In genomic region chr5:157328277-157328912, GRCh38 we compare ENCODE assay signal across 9 cellular contexts.
A peak's percentile ranks its signal among the peaks of the same experiment; 100 is the strongest.
DNase-seq lines count a peak whose midpoint lies in the region; ATAC-seq, FAIRE-seq and TF ChIP-seq lines count a peak whose summit lies in the region.
"Had no signal": no experiment of that assay in that cellular context is flagged by ENCODE, and none has a peak within 500 bp of the region (broad histone marks: within the 10 kb centered on the region; RNA-seq: fewer than 3 reads in every experiment).

No MANE protein-coding gene starts in this region.

- no peaks in the 10 kb centered on the region for H3K4me1 ChIP-seq in endothelial cell of umbilical vein (ENCODE audit: control insufficient read depth, extremely low read depth, insufficient read depth, low read length)
- H3K4me1 ChIP-seq in mucosa of stomach (ENCODE audit: control insufficient read depth, insufficient read depth, low read length) = no peaks in the 10 kb centered on the region

- H3K4me1 Mint-ChIP-seq in activated CD4-positive, alpha-beta memory T cell treated with anti-CD3 and anti-CD28 coated beads, Interleukin-2, amount 10 ng/mL, durations not matched to agents 7 days and 5 days = peaks cover 22% of the 10 kb centered on the region
- H3K4me1 Mint-ChIP-seq in stimulated activated naive CD8-positive, alpha-beta T cell treated with anti-CD3 and anti-CD28 coated beads, Interleukin-15, Interleukin-2, amounts not matched to agents 100 ng/mL and 50 ng/mL, for 24 hours (ENCODE audit: low read depth) = peaks cover 55% of the 10 kb centered on the region

- dilution Hi-C loops in endothelial cell of umbilical vein (cut with MboI; ENCODE audit: extremely low pct_ligation_motif_present, low sequenced_read_pairs) = loop anchor here (25.0 kb wide), 1 partner anchor 159 kb away; no protein-coding TSS in a partner anchor

- no peaks in the 10 kb centered on the region for H3K36me3 ChIP-seq in endothelial cell of umbilical vein (ENCODE audit: control insufficient read depth in 2 of 2, extremely low read depth in 1 of 2, insufficient read depth in 2 of 2, low read length in 2 of 2)
- H3K36me3 ChIP-seq in mucosa of stomach (ENCODE audit: control insufficient read depth, insufficient read depth, low read length) = no peaks in the 10 kb centered on the region

- peaks cover 90% of the 10 kb centered on the region for H3K36me3 Mint-ChIP-seq in activated CD4-positive, alpha-beta memory T cell treated with anti-CD3 and anti-CD28 coated beads, Interleukin-2, amount 10 ng/mL, durations not matched to agents 7 days and 5 days (ENCODE audit: low read depth)
- H3K36me3 Mint-ChIP-seq in stimulated activated naive CD8-positive, alpha-beta T cell treated with anti-CD3 and anti-CD28 coated beads, Interleukin-15, Interleukin-2, amounts not matched to agents 100 ng/mL and 50 ng/mL, for 24 hours (ENCODE audit: low read depth) = peaks cover 84% of the 10 kb centered on the region

- no peaks in the 10 kb centered on the region for H3K9me1 ChIP-seq in endothelial cell of umbilical vein (replicated peaks; ENCODE audit: control insufficient read depth, extremely low read depth, insufficient read depth, low read length)

- no peaks in the 10 kb centered on the region for H4K20me1 ChIP-seq in endothelial cell of umbilical vein (replicated peaks; ENCODE audit: control insufficient read depth, extremely low read depth, insufficient read depth, low read length)

- TF ChIP-seq CTCF in endothelial cell of umbilical vein (IDR thresholded peaks at IDR 0.05; ENCODE audit: extremely low read depth in 1 of 2, insufficient read depth in 1 of 2, low read depth in 1 of 2, low read length in 2 of 2) = peak; percentile 91 to 93

- H3K9ac ChIP-seq in endothelial cell of umbilical vein (replicated peaks; ENCODE audit: extremely low read depth, insufficient read depth, low read length) = no peak overlapping the region
- H3K9ac ChIP-seq in mucosa of stomach (ENCODE audit: low read length) = peak overlapping the region; percentile 18

- H3K9me3 Mint-ChIP-seq in activated CD4-positive, alpha-beta memory T cell treated with anti-CD3 and anti-CD28 coated beads, Interleukin-2, amount 10 ng/mL, durations not matched to agents 7 days and 5 days = no peaks in the 10 kb centered on the region
- H3K9me3 Mint-ChIP-seq in stimulated activated naive CD8-positive, alpha-beta T cell treated with anti-CD3 and anti-CD28 coated beads, Interleukin-15, Interleukin-2, amounts not matched to agents 100 ng/mL and 50 ng/mL, for 24 hours = no peaks in the 10 kb centered on the region
- H3K9me3 Mint-ChIP-seq: dendritic cell treated with granulocyte-macrophage colony-stimulating factor and Interleukin-4, amounts not matched to agents 40 ng/mL and 50 ng/mL, for 4 days had no signal

- H3K27me3 Mint-ChIP-seq in activated CD4-positive, alpha-beta memory T cell treated with anti-CD3 and anti-CD28 coated beads, Interleukin-2, amount 10 ng/mL, durations not matched to agents 7 days and 5 days = no peaks in the 10 kb centered on the region
- H3K27me3 Mint-ChIP-seq in stimulated activated naive CD8-positive, alpha-beta T cell treated with anti-CD3 and anti-CD28 coated beads, Interleukin-15, Interleukin-2, amounts not matched to agents 100 ng/mL and 50 ng/mL, for 24 hours = no peaks in the 10 kb centered on the region
- H3K27me3 Mint-ChIP-seq: dendritic cell treated with granulocyte-macrophage colony-stimulating factor and Interleukin-4, amounts not matched to agents 40 ng/mL and 50 ng/mL, for 4 days had no signal

- no peak for TF ChIP-seq POLR2A in endothelial cell of umbilical vein (IDR thresholded peaks at IDR 0.05; ENCODE audit: low read depth, low read length)

- H3K27ac ChIP-seq in endothelial cell of umbilical vein (ENCODE audit: insufficient read depth, low read depth, low read length) = no peak overlapping the region

- FAIRE-seq in endothelial cell of umbilical vein (lab: Jason Lieb, UNC) = peak; percentile 91

- peak; percentile 61 for DNase-seq in COR-L47 (lab: John Stamatoyannopoulos, UW)
- peak; percentile 76 for DNase-seq in NCI-H748 (lab: John Stamatoyannopoulos, UW; ENCODE audit: unreplicated experiment)
- peak; percentile 58 for DNase-seq in activated CD4-positive, alpha-beta memory T cell treated with anti-CD3 and anti-CD28 coated beads, Interleukin-2, amount 10 ng/mL, durations not matched to agents 7 days and 5 days
- peak; percentile 71 for DNase-seq in endothelial cell of umbilical vein (ENCODE audit: low read depth, low spot score)

- CTCF ChIA-PET in activated CD4-positive, alpha-beta memory T cell treated with anti-CD3 and anti-CD28 coated beads, Interleukin-2, amount 10 ng/mL, durations not matched to agents 7 days and 5 days (lab: Charles Lee) = interaction anchor here (0.5 to 4.6 kb wide), 37 partner anchors 8 to 428 kb away, joined by 3 to 29 read pairs (median 4); partner anchors contain the start of genes LSM11, MED7 and THG1L
- CTCF ChIA-PET in endothelial cell of umbilical vein (lab: Charles Lee) = interaction anchor here (0.5 to 6.1 kb wide), 43 partner anchors 8 to 1778 kb away, joined by 3 to 110 read pairs (median 5); partner anchors contain the start of genes LSM11 and THG1L

- H3K9me3 ChIP-seq in endothelial cell of umbilical vein (replicated peaks; ENCODE audit: control insufficient read depth, insufficient read depth, low read length) = no peaks in the 10 kb centered on the region
- H3K9me3 ChIP-seq in mucosa of stomach (ENCODE audit: control insufficient read depth, low read length) = no peaks in the 10 kb centered on the region

- no TSS peak for BruUV-seq in endothelial cell of umbilical vein (replicated peaks; lab: Mats Ljungman, UMichigan)

- intact Hi-C loops in endothelial cell of umbilical vein (cut with micrococcal nuclease) = loop anchor here (1.0 kb wide), 5 partner anchors 39 to 415 kb away; partner anchors contain the start of gene LSM11

- H3K4me3 Mint-ChIP-seq in activated CD4-positive, alpha-beta memory T cell treated with anti-CD3 and anti-CD28 coated beads, Interleukin-2, amount 10 ng/mL, durations not matched to agents 7 days and 5 days = no peak overlapping the region
- peak overlapping the region; percentile 35 for H3K4me3 Mint-ChIP-seq in stimulated activated naive CD8-positive, alpha-beta T cell treated with anti-CD3 and anti-CD28 coated beads, Interleukin-15, Interleukin-2, amounts not matched to agents 100 ng/mL and 50 ng/mL, for 24 hours
- H3K4me3 Mint-ChIP-seq: dendritic cell treated with granulocyte-macrophage colony-stimulating factor and Interleukin-4, amounts not matched to agents 40 ng/mL and 50 ng/mL, for 4 days had no signal

- no peaks in the 10 kb centered on the region for H3K79me2 ChIP-seq in endothelial cell of umbilical vein (ENCODE audit: control insufficient read depth, insufficient read depth, low read length)

- peak overlapping the region; percentile 77 for H3K27ac Mint-ChIP-seq in activated CD4-positive, alpha-beta memory T cell treated with anti-CD3 and anti-CD28 coated beads, Interleukin-2, amount 10 ng/mL, durations not matched to agents 7 days and 5 days
- peak overlapping the region; percentile 70 for H3K27ac Mint-ChIP-seq in stimulated activated naive CD8-positive, alpha-beta T cell treated with anti-CD3 and anti-CD28 coated beads, Interleukin-15, Interleukin-2, amounts not matched to agents 100 ng/mL and 50 ng/mL, for 24 hours
- H3K27ac Mint-ChIP-seq: dendritic cell treated with granulocyte-macrophage colony-stimulating factor and Interleukin-4, amounts not matched to agents 40 ng/mL and 50 ng/mL, for 4 days had no signal

- no peaks in the 10 kb centered on the region for H3K27me3 ChIP-seq in endothelial cell of umbilical vein (ENCODE audit: control insufficient read depth in 2 of 2, insufficient read depth in 2 of 2, low read length in 2 of 2)
- no peaks in the 10 kb centered on the region for H3K27me3 ChIP-seq in mucosa of stomach (ENCODE audit: control insufficient read depth, insufficient read depth, low read length)

- H3K4me2 ChIP-seq in endothelial cell of umbilical vein (ENCODE audit: insufficient read depth, low read length) = peak overlapping the region; percentile 39

- H3K4me3 ChIP-seq in endothelial cell of umbilical vein (replicated peaks in 1 of 3; ENCODE audit: insufficient read depth in 1 of 3, low read depth in 1 of 3, low read length in 3 of 3) = no peak overlapping the region
- peak overlapping the region; percentile 6 for H3K4me3 ChIP-seq in mucosa of stomach (ENCODE audit: low read length)

- H2AFZ ChIP-seq in endothelial cell of umbilical vein (ENCODE audit: low read depth, low read length) = peak overlapping the region; percentile 45

- POLR2A ChIA-PET in activated CD4-positive, alpha-beta memory T cell treated with anti-CD3 and anti-CD28 coated beads, Interleukin-2, amount 10 ng/mL, durations not matched to agents 7 days and 5 days (lab: Charles Lee) = interaction anchor here (1.1 to 1.8 kb wide), 3 partner anchors 24 to 415 kb away, joined by 3 to 8 read pairs (median 8); partner anchors contain the start of genes LSM11 and MED7
- POLR2A ChIA-PET in endothelial cell of umbilical vein (lab: Charles Lee) = interaction anchor here (1.0 kb wide), 1 partner anchor 23 kb away, joined by 3 read pairs; no protein-coding TSS in a partner anchor

- ATAC-seq in GM19397 (IDR thresholded peaks at IDR 0.05; ENCODE audit: unreplicated experiment) = peak; percentile 72
- ATAC-seq in HG03469 (IDR thresholded peaks at IDR 0.05; ENCODE audit: unreplicated experiment) = peak; percentile 73

TF ChIP-seq in endothelial cell of umbilical vein, 7 proteins besides CTCF, POLR2A, EP300 and RAD21:
- TF ChIP-seq JUN (IDR thresholded peaks at IDR 0.05; ENCODE audit: borderline replicate concordance, insufficient read depth, insufficient read length, low read depth) = no peak
- TF ChIP-seq FOS (IDR thresholded peaks at IDR 0.05; ENCODE audit: borderline replicate concordance, insufficient read depth, low read length) = no peak
- TF ChIP-seq MYC (IDR thresholded peaks at IDR 0.05; ENCODE audit: low read depth, low read length) = no peak
- no peak for TF ChIP-seq EZH2 (IDR thresholded peaks at IDR 0.05; ENCODE audit: borderline replicate concordance, low read depth, low read length, severe bottlenecking)
- TF ChIP-seq MAX (IDR thresholded peaks at IDR 0.05; ENCODE audit: insufficient read depth, insufficient read length) = no peak
- TF ChIP-seq GATA2 (IDR thresholded peaks at IDR 0.05; ENCODE audit: insufficient read depth, insufficient read length, low read depth, low read length) = no peak
- TF ChIP-seq POLR2AphosphoS5 (IDR thresholded peaks at IDR 0.05; ENCODE audit: insufficient read depth, low read depth, low read length) = no peak
